Comparison of ENCODE assay signal across 20 cellular contexts in the genomic region with DNA sequence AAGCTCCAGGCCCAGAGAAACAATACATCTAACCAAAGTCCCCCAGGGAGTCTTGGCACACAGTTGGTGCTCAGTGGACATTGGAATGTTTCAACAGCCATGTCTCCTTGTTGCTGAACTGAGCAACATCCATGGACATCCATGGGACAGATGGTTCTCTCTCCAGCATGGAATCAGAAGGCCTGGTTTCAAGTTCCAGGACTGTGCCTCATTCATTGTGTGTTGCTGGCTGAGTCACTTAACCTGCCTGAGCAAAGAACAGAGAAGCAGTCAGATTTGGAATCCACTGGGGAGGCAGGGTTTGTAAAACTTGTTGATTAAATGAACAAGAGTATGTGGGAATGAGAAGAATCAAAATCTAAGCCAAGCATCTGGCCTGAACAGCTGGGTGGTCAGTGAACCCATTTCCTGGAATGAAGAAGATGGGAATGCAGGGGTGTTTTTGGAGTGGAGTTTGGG.
A peak's percentile ranks its signal among the peaks of the same experiment; 100 is the strongest.
DNase-seq lines count a peak whose midpoint lies in the region; ATAC-seq, FAIRE-seq and TF ChIP-seq lines count a peak whose summit lies in the region.
"Had no signal": no experiment of that assay in that cellular context is flagged by ENCODE, and none has a peak within 500 bp of the region (broad histone marks: within the 10 kb centered on the region; RNA-seq: fewer than 3 reads in every experiment).

No MANE protein-coding gene starts in this region.

- H4K20me1 ChIP-seq in PC-3 (ENCODE audit: low read length) (no peaks in the 10 kb centered on the region), endothelial cell of umbilical vein (replicated peaks; ENCODE audit: control insufficient read depth, extremely low read depth, insufficient read depth, low read length) (no peaks in the 10 kb centered on the region)

- H3F3A ChIP-seq in PC-3 (ENCODE audit: low read length, unreplicated experiment): peaks cover 4% of the 10 kb centered on the region

- TF ChIP-seq POLR2A in endothelial cell of umbilical vein (IDR thresholded peaks at IDR 0.05; ENCODE audit: low read depth, low read length): no peak

- no peak overlapping the region for H2AFZ ChIP-seq in PC-3 (ENCODE audit: low read length)
- H2AFZ ChIP-seq in endothelial cell of umbilical vein (ENCODE audit: low read depth, low read length): no peak overlapping the region

- FAIRE-seq in endothelial cell of umbilical vein (lab: Jason Lieb, UNC): peak; percentile 74
- FAIRE-seq: frontal cortex, small intestine had no signal

- no peak overlapping the region for H3K4me3 ChIP-seq in PC-3 (ENCODE audit: low read length)
- H3K4me3 ChIP-seq in endothelial cell of umbilical vein (replicated peaks in 1 of 3; ENCODE audit: insufficient read depth in 1 of 3, low read depth in 1 of 3, low read length in 3 of 3): no peak overlapping the region
- H3K4me3 ChIP-seq: ascending aorta, suprapubic skin had no signal

- no peaks in the 10 kb centered on the region for H3K9me1 ChIP-seq in endothelial cell of umbilical vein (replicated peaks; ENCODE audit: control insufficient read depth, extremely low read depth, insufficient read depth, low read length)

- H3K27ac ChIP-seq in PC-3 (ENCODE audit: low read length): peak overlapping the region; percentile 82
- H3K27ac ChIP-seq in endothelial cell of umbilical vein (ENCODE audit: insufficient read depth, low read depth, low read length): no peak overlapping the region
- H3K27ac ChIP-seq: ascending aorta, suprapubic skin had no signal

- H3K79me2 ChIP-seq in PC-3 (ENCODE audit: low read length) (no peaks in the 10 kb centered on the region), endothelial cell of umbilical vein (ENCODE audit: control insufficient read depth, insufficient read depth, low read length) (no peaks in the 10 kb centered on the region)

- H3K4me1 ChIP-seq in PC-3 (ENCODE audit: insufficient read depth, low read length): peaks cover 57% of the 10 kb centered on the region
- peaks cover 38% of the 10 kb centered on the region for H3K4me1 ChIP-seq in endothelial cell of umbilical vein (ENCODE audit: control insufficient read depth, extremely low read depth, insufficient read depth, low read length)
- H3K4me1 ChIP-seq: ascending aorta had no signal

- peak overlapping the region; percentile 52 for H3K4me2 ChIP-seq in PC-3 (ENCODE audit: low read length)
- no peak overlapping the region for H3K4me2 ChIP-seq in endothelial cell of umbilical vein (ENCODE audit: insufficient read depth, low read length)

- DNase-seq in AG20443 (ENCODE audit: low spot score) (peak; percentile 45), PC-3 (peak; percentile 74), endothelial cell of umbilical vein (ENCODE audit: low read depth, low spot score) (peak; percentile 23), islet precursor cell (peak; percentile 54), NCI-H2081 (lab: John Stamatoyannopoulos, UW) (no peak), A172 (ENCODE audit: low spot score) (no peak), hepatic stellate cell (ENCODE audit: low spot score) (no peak)
- no peak for DNase-seq in stimulated activated CD8-positive, alpha-beta memory T cell treated with anti-CD3 and anti-CD28 coated beads, Interleukin-4, amount 100 ng/mL, for 48 hours
- DNase-seq: activated CD8-positive, alpha-beta memory T cell treated with anti-CD3 and anti-CD28 coated beads, Interleukin-2, amount 50 U/mL, for 4 hours; activated naive CD4-positive, alpha-beta T cell treated with Interleukin-2 at 50 U/mL for 16 hours; COR-L47; dermis blood vessel endothelial cell; NCI-H1092; NCI-H69; posterior cingulate gyrus; small intestine; stimulated activated CD4-positive, alpha-beta T cell treated with anti-CD3 and anti-CD28 coated beads, Interleukin-4, amount 100 ng/mL, for 4 hours had no signal

- POLR2A ChIA-PET in PC-3 (lab: Charles Lee; ENCODE audit: unreplicated experiment) (no interaction called here), endothelial cell of umbilical vein (lab: Charles Lee) (no interaction called here)

- intact Hi-C loops in PC-3 (cut with micrococcal nuclease) (no loop called here), endothelial cell of umbilical vein (cut with micrococcal nuclease) (no loop called here)

- CTCF ChIA-PET in PC-3 (lab: Charles Lee) (no interaction called here), endothelial cell of umbilical vein (lab: Charles Lee) (interaction anchor here (1.3 to 6.1 kb wide), 4 partner anchors 14 to 317 kb away, joined by 3 to 62 read pairs (median 14); no protein-coding TSS in a partner anchor)

- no peak; the same call in 1 of the 2 replicates for ATAC-seq in PC-3

- TF ChIP-seq CTCF in PC-3 (conservative IDR thresholded peaks at IDR 0.05; ENCODE audit: low read depth, low read length) (no peak), endothelial cell of umbilical vein (IDR thresholded peaks at IDR 0.05; ENCODE audit: extremely low read depth in 1 of 2, insufficient read depth in 1 of 2, low read depth in 1 of 2, low read length in 2 of 2) (no peak)

- BruUV-seq in PC-3 (replicated peaks; lab: Mats Ljungman, UMichigan): no TSS peak
- no TSS peak for BruUV-seq in endothelial cell of umbilical vein (replicated peaks; lab: Mats Ljungman, UMichigan)

- H3K27me3 ChIP-seq in PC-3 (ENCODE audit: low read length) (no peaks in the 10 kb centered on the region), endothelial cell of umbilical vein (ENCODE audit: control insufficient read depth in 2 of 2, insufficient read depth in 2 of 2, low read length in 2 of 2) (no peaks in the 10 kb centered on the region)
- H3K27me3 ChIP-seq: ascending aorta, suprapubic skin had no signal

- H3K9me3 ChIP-seq in PC-3 (ENCODE audit: low read length) (no peaks in the 10 kb centered on the region), endothelial cell of umbilical vein (replicated peaks; ENCODE audit: control insufficient read depth, insufficient read depth, low read length) (no peaks in the 10 kb centered on the region)
- H3K9me3 ChIP-seq: ascending aorta, suprapubic skin had no signal

- dilution Hi-C loops in endothelial cell of umbilical vein (cut with MboI; ENCODE audit: extremely low pct_ligation_motif_present, low sequenced_read_pairs): no loop called here

- H3K9me2 ChIP-seq in PC-3 (replicated peaks; ENCODE audit: low read length): no peaks in the 10 kb centered on the region

- H3K9ac ChIP-seq in PC-3 (ENCODE audit: low read length): peak overlapping the region; percentile 59
- H3K9ac ChIP-seq in endothelial cell of umbilical vein (replicated peaks; ENCODE audit: extremely low read depth, insufficient read depth, low read length): no peak overlapping the region

- H3K36me3 ChIP-seq in PC-3 (ENCODE audit: low read depth, low read length) (no peaks in the 10 kb centered on the region), endothelial cell of umbilical vein (ENCODE audit: control insufficient read depth in 2 of 2, extremely low read depth in 1 of 2, insufficient read depth in 2 of 2, low read length in 2 of 2) (no peaks in the 10 kb centered on the region)
- H3K36me3 ChIP-seq: ascending aorta, suprapubic skin had no signal

TF ChIP-seq in endothelial cell of umbilical vein, 7 proteins besides CTCF, POLR2A, EP300 and RAD21:
- TF ChIP-seq GATA2 (IDR thresholded peaks at IDR 0.05; ENCODE audit: insufficient read depth, insufficient read length, low read depth, low read length) (no peak), FOS (IDR thresholded peaks at IDR 0.05; ENCODE audit: borderline replicate concordance, insufficient read depth, low read length) (peak; percentile 41), MYC (IDR thresholded peaks at IDR 0.05; ENCODE audit: low read depth, low read length) (no peak), POLR2AphosphoS5 (IDR thresholded peaks at IDR 0.05; ENCODE audit: insufficient read depth, low read depth, low read length) (no peak)
TF ChIP-seq in endothelial cell of umbilical vein: peak in this region for 1.

Comparison
In these comparisons a context has a peak if more than half of its experiments do, and no peak if none do; other contexts are left out.
1. DNase-seq: peak in AG20443 (single experiment), PC-3 (single experiment), endothelial cell of umbilical vein (single experiment) and islet precursor cell (single experiment); none in NCI-H2081 (0 of 2), A172 (single experiment), stimulated activated CD8-positive, alpha-beta memory T cell treated with anti-CD3 and anti-CD28 coated beads, Interleukin-4, amount 100 ng/mL, for 48 hours (single experiment) and hepatic stellate cell (single experiment).